ENCODE assay signal across 17 cellular contexts in the genomic region with DNA sequence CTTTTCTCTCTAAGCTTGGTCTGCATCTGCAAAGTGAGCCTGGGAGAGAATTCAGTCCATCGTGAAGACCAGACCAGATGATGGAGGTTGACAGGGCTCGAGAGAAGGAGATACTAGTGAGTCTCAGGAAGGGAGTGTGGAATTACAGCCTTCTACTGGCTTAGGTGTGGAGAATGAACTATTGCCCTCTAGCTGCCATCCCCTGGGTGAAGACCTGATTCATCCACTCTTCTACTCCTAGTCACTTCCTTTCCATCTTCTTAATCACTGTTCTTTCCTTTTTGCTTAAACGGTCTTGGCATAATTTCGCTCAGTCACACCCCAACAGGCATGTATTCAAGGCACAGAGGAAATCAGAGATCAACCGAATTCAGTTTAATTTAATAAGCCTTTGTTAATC. TPM values are rescaled to one million over a fixed set of nuclear protein-coding genes. Genes with fewer than 3 reads are reported as not detected.
A peak's percentile ranks its signal among the peaks of the same experiment; 100 is the strongest.
DNase-seq lines count a peak whose midpoint lies in the region; ATAC-seq, FAIRE-seq and TF ChIP-seq lines count a peak whose summit lies in the region.
"Had no signal": no experiment of that assay in that cellular context is flagged by ENCODE, and none has a peak within 500 bp of the region (broad histone marks: within the 10 kb centered on the region; RNA-seq: fewer than 3 reads in every experiment).

No MANE protein-coding gene starts in this region.

- H3K4me1 ChIP-seq in SK-N-SH (ENCODE audit: control insufficient read depth in 1 of 2, insufficient read depth in 2 of 2, low read depth in 1 of 2, low read length in 1 of 2) (peaks cover 0 to 29% of the 10 kb centered on the region in 2 experiments; a peak in 1 of 4 replicates), small intestine (ENCODE audit: control insufficient read depth in 2 of 2, insufficient read depth in 1 of 2, low read depth in 1 of 2, low read length in 1 of 2) (no peaks in the 10 kb centered on the region), trophoblast cell (ENCODE audit: control insufficient read depth in 1 of 2, insufficient read depth in 2 of 2, low read length in 2 of 2) (no peaks in the 10 kb centered on the region)
- H3K4me1 ChIP-seq: spleen, suprapubic skin had no signal

- TF ChIP-seq CTCF in HFF-Myc (IDR thresholded peaks at IDR 0.05; ENCODE audit: low read depth, low read length, missing control alignments) (no peak), SK-N-SH (IDR thresholded peaks at IDR 0.05) (no peak), fibroblast of pulmonary artery (IDR thresholded peaks at IDR 0.05; ENCODE audit: low read length, missing control alignments) (peak; percentile 8)

- H3F3A ChIP-seq in SK-N-SH (replicated peaks; ENCODE audit: insufficient read depth), result peaks cover 6% of the 10 kb centered on the region

- H3K27me3 ChIP-seq in SK-N-SH (ENCODE audit: insufficient read depth) (no peaks in the 10 kb centered on the region), small intestine (ENCODE audit: control insufficient read depth in 2 of 2, insufficient read depth in 2 of 2, low read length in 2 of 2) (no peaks in the 10 kb centered on the region), trophoblast cell (ENCODE audit: insufficient read depth, low read length) (no peaks in the 10 kb centered on the region)
- H3K27me3 ChIP-seq: spleen, suprapubic skin had no signal

- H3K4me2 ChIP-seq in SK-N-SH (no peak overlapping the region), trophoblast cell (ENCODE audit: low read length) (no peak overlapping the region)

- no peaks in the 10 kb centered on the region for H3K9me3 ChIP-seq in SK-N-SH
- H3K9me3 ChIP-seq in small intestine (ENCODE audit: control insufficient read depth, low read depth), result no peaks in the 10 kb centered on the region
- H3K9me3 ChIP-seq in trophoblast cell (ENCODE audit: insufficient read depth, low read depth, low read length), result no peaks in the 10 kb centered on the region
- H3K9me3 ChIP-seq: suprapubic skin had no signal

- H2AK5ac ChIP-seq in trophoblast cell (ENCODE audit: low read length), result no peak overlapping the region

- no peaks in the 10 kb centered on the region for H3K79me1 ChIP-seq in trophoblast cell (ENCODE audit: low read length)

- H3K9me2 ChIP-seq in SK-N-SH, result no peaks in the 10 kb centered on the region

- peaks cover 79 to 88% of the 10 kb centered on the region in 2 experiments for H3K36me3 ChIP-seq in SK-N-SH (replicated peaks in 1 of 2; ENCODE audit: control insufficient read depth in 1 of 2, insufficient read depth in 2 of 2, low read length in 1 of 2)
- no peaks in the 10 kb centered on the region for H3K36me3 ChIP-seq in small intestine (ENCODE audit: control insufficient read depth in 2 of 2, insufficient read depth in 2 of 2, low read length in 2 of 2)
- no peaks in the 10 kb centered on the region for H3K36me3 ChIP-seq in trophoblast cell (ENCODE audit: control insufficient read depth in 1 of 2, insufficient read depth in 2 of 2, low read length in 2 of 2)

- no peak overlapping the region for H4K12ac ChIP-seq in trophoblast cell (ENCODE audit: low read depth, low read length)

- H3K9ac ChIP-seq in SK-N-SH (no peak overlapping the region), trophoblast cell (ENCODE audit: low read length) (no peak overlapping the region)

- no peak overlapping the region for H3K18ac ChIP-seq in trophoblast cell (ENCODE audit: low read length)

- H3K27ac ChIP-seq in SK-N-SH (ENCODE audit: low read depth in 2 of 2, low read length in 1 of 2) (peak overlapping the region in 1 of 2 experiments; percentile 24; a peak in 1 of 4 replicates), small intestine (ENCODE audit: low read depth in 1 of 2, low read length in 1 of 2) (no peak overlapping the region), trophoblast cell (ENCODE audit: low read depth, low read length) (no peak overlapping the region)
- H3K27ac ChIP-seq: spleen, suprapubic skin had no signal

- 72% methylated on average over 5 of the region's 5 CpGs for WGBS in SK-N-SH (ENCODE audit: low lambda C conversion rate)
- 83 to 90% (median 90%) methylated on average over 5 of the region's 5 CpGs for WGBS in small intestine, 3 donors
- no CpG with 5 or more reads among the region's 5 CpGs for WGBS in trophoblast cell (ENCODE audit: extremely low coverage, insufficient coverage, insufficient read length)

- TF ChIP-seq EP300 in SK-N-SH (IDR thresholded peaks at IDR 0.05; ENCODE audit: borderline replicate concordance in 1 of 2, low read depth in 1 of 2, low read length in 1 of 2), result no peak

- TF ChIP-seq RAD21 in SK-N-SH (IDR thresholded peaks at IDR 0.05; ENCODE audit: low read length), result no peak

- H3K23ac ChIP-seq in trophoblast cell (ENCODE audit: low read length), result no peak overlapping the region

- H3K79me2 ChIP-seq in SK-N-SH (ENCODE audit: insufficient read depth) (no peaks in the 10 kb centered on the region), trophoblast cell (ENCODE audit: control insufficient read depth, insufficient read depth, low read length, poor library complexity) (no peaks in the 10 kb centered on the region)

- FAIRE-seq in small intestine (lab: Jason Lieb, UNC), result no peak

- H2BK12ac ChIP-seq in trophoblast cell (ENCODE audit: low read length), result no peak overlapping the region

- H3K4me3 ChIP-seq in HFF-Myc (replicated peaks; ENCODE audit: low read depth, low read length) (no peak overlapping the region), SK-N-SH (ENCODE audit: low read depth in 2 of 2, low read length in 1 of 2) (no peak overlapping the region), fibroblast of pulmonary artery (replicated peaks; ENCODE audit: low read depth, low read length) (no peak overlapping the region), small intestine (ENCODE audit: low read depth in 1 of 2, low read length in 2 of 2) (no peak overlapping the region), trophoblast cell (ENCODE audit: low read depth, low read length) (no peak overlapping the region)
- H3K4me3 ChIP-seq: spleen, suprapubic skin had no signal

- H2BK5ac ChIP-seq in trophoblast cell (ENCODE audit: low read depth, low read length, poor library complexity), result no peak overlapping the region

- H2BK120ac ChIP-seq in trophoblast cell (ENCODE audit: insufficient read depth, low read length, poor library complexity), result no peak overlapping the region

- H4K8ac ChIP-seq in trophoblast cell (ENCODE audit: low read depth, low read length), result no peak overlapping the region

- no peak overlapping the region for H2AFZ ChIP-seq in SK-N-SH (ENCODE audit: low read depth)
- H2AFZ ChIP-seq in trophoblast cell (ENCODE audit: insufficient read depth, low read length, poor library complexity), result no peak overlapping the region

- H4K20me1 ChIP-seq in SK-N-SH (ENCODE audit: insufficient read depth), result no peaks in the 10 kb centered on the region

- no peak overlapping the region for H3K14ac ChIP-seq in trophoblast cell (ENCODE audit: low read length)

- no peak overlapping the region for H3K4ac ChIP-seq in trophoblast cell (ENCODE audit: low read depth, low read length)

- CTCF ChIA-PET in SK-N-SH (lab: Yijun Ruan, JAX), result no interaction called here

- DNase-seq in HFF-Myc (ENCODE audit: extremely low read depth, low read depth) (peak; percentile 21), SK-N-SH (no peak), fibroblast of pulmonary artery (ENCODE audit: low read depth) (no peak), small intestine (peak; percentile 14), trophoblast cell (no peak), SIG-M5 treated with dmso at 0.1 percent for 504 hours (lab: John Stamatoyannopoulos, UW; ENCODE audit: unreplicated experiment) (no peak)
- DNase-seq: activated naive CD4-positive, alpha-beta T cell treated with anti-CD3 and anti-CD28 coated beads, Interleukin-2, amount 10 ng/mL, durations not matched to agents 7 days and 5 days; CD4-positive, alpha-beta memory T cell; erythroblast; hypothalamus; KBM-7; NCI-H1694 treated with DMSO at 0.1 percent for 48 hours; NCI-H69; spleen had no signal

- ATAC-seq in GM18909 (IDR thresholded peaks at IDR 0.05; ENCODE audit: poor library complexity, unreplicated experiment), result no peak
- ATAC-seq: Right ventricle myocardium inferior had no signal

- no peak overlapping the region for H4K91ac ChIP-seq in trophoblast cell (ENCODE audit: low read depth, low read length)

- POLR2A ChIA-PET in SK-N-SH (lab: Yijun Ruan, JAX), result no interaction called here

TF ChIP-seq in SK-N-SH, 30 proteins besides CTCF, POLR2A, EP300 and RAD21 (continues in another document):
- TF ChIP-seq TEAD4 (IDR thresholded peaks at IDR 0.05; ENCODE audit: borderline replicate concordance, insufficient read depth) (no peak), PBX3 (IDR thresholded peaks at IDR 0.05) (peak; percentile 10; the same call in 1 of the 2 replicates)

RNA-seq across cellular contexts. Expression of gene HSD17B7, which starts 34.0 kb away (rescaled TPM):
- polyA plus RNA-seq in SK-N-SH (2012; rRNA removed) (12.0 and 14.5 TPM in 2 replicates), small intestine (10 to 100 TPM in 1 of 3 donors, 1 to 10 TPM in 2; 6.2 to 21.3 (median 7.4) TPM)
- polyA plus RNA-seq in SK-N-SH (2012; cell fraction: cytosol; rRNA removed), result 9.9 and 10.6 TPM in 2 replicates
- polyA plus RNA-seq in SK-N-SH (2012; cell fraction: nucleus; rRNA removed), result 17.3 and 23.8 TPM in 2 replicates
- polyA plus RNA-seq in trophoblast cell (2013), result 24.5 and 26.7 TPM in 2 replicates

Comparison
In these comparisons a context has a peak if more than half of its experiments do, and no peak if none do; other contexts are left out.
1. DNase-seq: peak in HFF-Myc (single experiment) and small intestine (single experiment); none in SK-N-SH (single experiment), fibroblast of pulmonary artery (single experiment), trophoblast cell (0 of 2) and SIG-M5 treated with dmso at 0.1 percent for 504 hours (single experiment).